8 cellular contexts compared by ENCODE assay signal in genomic region chr5:4700082-4700481, GRCh38.
DNase-seq lines count a peak whose midpoint lies in the region; ATAC-seq and TF ChIP-seq lines count a peak whose summit lies in the region.

No MANE protein-coding gene starts in this region.

- DNase-seq in DMS153 (lab: John Stamatoyannopoulos, UW) (peak; percentile 68), M059J (ENCODE audit: low read depth) (peak; percentile 73), SJCRH30 (peak; percentile 47 to 66), left ventricle myocardium inferior (peak; percentile 24), activated T-cell treated with anti-CD3 and anti-CD28 coated beads for 4 hours (no peak)
- DNase-seq in stimulated activated CD8-positive, alpha-beta memory T cell treated with anti-CD3 and anti-CD28 coated beads, Interleukin-4, amount 100 ng/mL, for 48 hours = peak; percentile 29

- intact Hi-C loops in left ventricle myocardium inferior (cut with micrococcal nuclease) = no loop called here

- H3K36me3 ChIP-seq in SJCRH30 (no peaks in the 10 kb centered on the region), left ventricle myocardium inferior (no peaks in the 10 kb centered on the region)

- H3K9me3 ChIP-seq in SJCRH30 (replicated peaks) (no peaks in the 10 kb centered on the region), left ventricle myocardium inferior (replicated peaks) (peaks cover 5% of the 10 kb centered on the region)

- H3K4me3 ChIP-seq in SJCRH30 = no peak overlapping the region
- no peak overlapping the region for H3K4me3 ChIP-seq in left ventricle myocardium inferior

- peak; percentile 54 for TF ChIP-seq CTCF in left ventricle myocardium inferior (IDR thresholded peaks at IDR 0.05; ENCODE audit: borderline replicate concordance)

- H3K27me3 ChIP-seq in SJCRH30 = no peaks in the 10 kb centered on the region
- H3K27me3 ChIP-seq in left ventricle myocardium inferior (ENCODE audit: low read depth) = peaks cover 8% of the 10 kb centered on the region

- H3K27ac ChIP-seq in SJCRH30 = no peak overlapping the region
- no peak overlapping the region for H3K27ac ChIP-seq in left ventricle myocardium inferior (replicated peaks)

- no peaks in the 10 kb centered on the region for H3K4me1 ChIP-seq in SJCRH30
- H3K4me1 ChIP-seq in left ventricle myocardium inferior = no peaks in the 10 kb centered on the region

- ATAC-seq in GM21423 (IDR thresholded peaks at IDR 0.05; ENCODE audit: unreplicated experiment) (no peak), GM21786 (IDR thresholded peaks at IDR 0.05; ENCODE audit: unreplicated experiment) (no peak)
